Comparison of ENCODE assay signal across 13 cellular contexts in genomic region chr10:4190876-4191275, GRCh38.
DNase-seq lines count a peak whose midpoint lies in the region; TF ChIP-seq lines count a peak whose summit lies in the region.
"Had no signal": no experiment of that assay in that cellular context is flagged by ENCODE, and none has a peak within 500 bp of the region (broad histone marks: within the 10 kb centered on the region; RNA-seq: fewer than 3 reads in every experiment).

No MANE protein-coding gene starts in this region.

- no peak overlapping the region for H2BK120ac ChIP-seq in trophoblast cell (ENCODE audit: insufficient read depth, low read length, poor library complexity)

- H3K9ac ChIP-seq in mammary epithelial cell (ENCODE audit: insufficient read depth, low read length) (no peak overlapping the region), trophoblast cell (ENCODE audit: low read length) (no peak overlapping the region)
- H3K9ac ChIP-seq: BLaER1 had no signal

- peaks cover 7% of the 10 kb centered on the region for H3K9me3 Mint-ChIP-seq in MCF 10A (ENCODE audit: unreplicated experiment)
- no peaks in the 10 kb centered on the region for H3K9me3 Mint-ChIP-seq in activated T-helper 2 cell treated with anti-CD3 and anti-CD28 coated beads, Interferon-gamma antibody, Interleukin-2, Interleukin-4, amounts not matched to agents 10 μg/mL and 5 μg/mL and 100 μg/mL, durations not matched to agents 14 hours and 24 hours and 36 hours
- H3K9me3 Mint-ChIP-seq: CD8-positive, alpha-beta memory T cell had no signal

- no peak overlapping the region for H3K27ac Mint-ChIP-seq in MCF 10A (ENCODE audit: low read depth, unreplicated experiment)
- no peak overlapping the region for H3K27ac Mint-ChIP-seq in activated T-helper 2 cell treated with anti-CD3 and anti-CD28 coated beads, Interferon-gamma antibody, Interleukin-2, Interleukin-4, amounts not matched to agents 10 μg/mL and 5 μg/mL and 100 μg/mL, durations not matched to agents 14 hours and 24 hours and 36 hours
- H3K27ac Mint-ChIP-seq: CD8-positive, alpha-beta memory T cell had no signal

- in situ Hi-C loops in mammary epithelial cell (cut with MboI; ENCODE audit: low sequenced_read_pairs in 2 of 2): no loop called here

- 38% methylated on average over 4 of the region's 4 CpGs for WGBS in mammary epithelial cell (ENCODE audit: low coverage, missing lambda C conversion rate)
- WGBS in trophoblast cell (ENCODE audit: extremely low coverage, insufficient coverage, insufficient read length): no CpG with 5 or more reads among the region's 4 CpGs

- H3K27ac ChIP-seq in mammary epithelial cell (ENCODE audit: insufficient read depth, low read depth, low read length) (no peak overlapping the region), epithelial cell of prostate (peak overlapping the region; percentile 92), trophoblast cell (ENCODE audit: low read depth, low read length) (no peak overlapping the region)
- H3K27ac ChIP-seq: 22Rv1, BLaER1 had no signal

- H3K4me3 Mint-ChIP-seq in MCF 10A (ENCODE audit: unreplicated experiment): no peak overlapping the region
- no peak overlapping the region for H3K4me3 Mint-ChIP-seq in activated T-helper 2 cell treated with anti-CD3 and anti-CD28 coated beads, Interferon-gamma antibody, Interleukin-2, Interleukin-4, amounts not matched to agents 10 μg/mL and 5 μg/mL and 100 μg/mL, durations not matched to agents 14 hours and 24 hours and 36 hours (ENCODE audit: low read depth)
- H3K4me3 Mint-ChIP-seq: CD8-positive, alpha-beta memory T cell had no signal

- H4K8ac ChIP-seq in trophoblast cell (ENCODE audit: low read depth, low read length): no peak overlapping the region

- H2BK12ac ChIP-seq in trophoblast cell (ENCODE audit: low read length): peak overlapping the region; percentile 61

- no peak overlapping the region for H2AFZ ChIP-seq in mammary epithelial cell (ENCODE audit: low read depth, low read length)
- no peak overlapping the region for H2AFZ ChIP-seq in trophoblast cell (ENCODE audit: insufficient read depth, low read length, poor library complexity)

- no peak overlapping the region for H3K14ac ChIP-seq in trophoblast cell (ENCODE audit: low read length)

- H3K79me2 ChIP-seq in mammary epithelial cell (ENCODE audit: insufficient read depth, low read length): no peaks in the 10 kb centered on the region
- no peaks in the 10 kb centered on the region for H3K79me2 ChIP-seq in trophoblast cell (ENCODE audit: control insufficient read depth, insufficient read depth, low read length, poor library complexity)

- POLR2A ChIA-PET in MCF 10A (lab: Yijun Ruan, JAX): interaction anchor here (0.5 to 0.7 kb wide), 2 partner anchors 79 to 93 kb away, joined by 3 read pairs; no protein-coding TSS in a partner anchor

- peaks cover 13% of the 10 kb centered on the region for H3K4me1 Mint-ChIP-seq in MCF 10A (ENCODE audit: insufficient read depth, unreplicated experiment)
- peaks cover 2% of the 10 kb centered on the region for H3K4me1 Mint-ChIP-seq in activated T-helper 2 cell treated with anti-CD3 and anti-CD28 coated beads, Interferon-gamma antibody, Interleukin-2, Interleukin-4, amounts not matched to agents 10 μg/mL and 5 μg/mL and 100 μg/mL, durations not matched to agents 14 hours and 24 hours and 36 hours (ENCODE audit: low read depth)
- H3K4me1 Mint-ChIP-seq: CD8-positive, alpha-beta memory T cell had no signal

- no peak overlapping the region for H4K91ac ChIP-seq in trophoblast cell (ENCODE audit: low read depth, low read length)

- H4K12ac ChIP-seq in trophoblast cell (ENCODE audit: low read depth, low read length): no peak overlapping the region

- CTCF ChIA-PET in mammary epithelial cell (lab: Charles Lee; ENCODE audit: low non-redundant PET): no interaction called here
- CTCF ChIA-PET in MCF 10A (lab: Yijun Ruan, JAX): no interaction called here

- TF ChIP-seq CTCF in mammary epithelial cell (conservative IDR thresholded peaks at IDR 0.05 in 1 of 2, IDR thresholded peaks at IDR 0.05 in 1 of 2; ENCODE audit: extremely low read depth in 1 of 2, insufficient read depth in 1 of 2, low read depth in 1 of 2, low read length in 2 of 2) (no peak), MCF 10A (IDR thresholded peaks at IDR 0.05; ENCODE audit: unreplicated experiment) (no peak), GM10266 (IDR thresholded peaks at IDR 0.05; ENCODE audit: control insufficient read depth, insufficient read depth, low read depth, missing control alignments) (no peak)

- H2BK5ac ChIP-seq in trophoblast cell (ENCODE audit: low read depth, low read length, poor library complexity): no peak overlapping the region

- H3K4me1 ChIP-seq in mammary epithelial cell (ENCODE audit: insufficient read depth, low read length) (peaks cover 8% of the 10 kb centered on the region), trophoblast cell (ENCODE audit: control insufficient read depth in 1 of 2, insufficient read depth in 2 of 2, low read length in 2 of 2) (peaks cover 3 to 5% of the 10 kb centered on the region in 2 experiments)
- H3K4me1 ChIP-seq: Caco-2 had no signal

- H4K20me1 ChIP-seq in mammary epithelial cell (ENCODE audit: insufficient read depth, low read length): no peaks in the 10 kb centered on the region
- H4K20me1 ChIP-seq: BLaER1 had no signal

- H3K4me2 ChIP-seq in mammary epithelial cell (ENCODE audit: insufficient read depth, low read depth, low read length): no peak overlapping the region
- no peak overlapping the region for H3K4me2 ChIP-seq in trophoblast cell (ENCODE audit: low read length)

- no peaks in the 10 kb centered on the region for H3K27me3 Mint-ChIP-seq in MCF 10A (ENCODE audit: insufficient read depth, unreplicated experiment)
- H3K27me3 Mint-ChIP-seq in activated T-helper 2 cell treated with anti-CD3 and anti-CD28 coated beads, Interferon-gamma antibody, Interleukin-2, Interleukin-4, amounts not matched to agents 10 μg/mL and 5 μg/mL and 100 μg/mL, durations not matched to agents 14 hours and 24 hours and 36 hours (ENCODE audit: low read depth): peaks cover 2% of the 10 kb centered on the region

- peaks cover 13% of the 10 kb centered on the region for H3K79me1 ChIP-seq in trophoblast cell (ENCODE audit: low read length)

- H3K23ac ChIP-seq in trophoblast cell (ENCODE audit: low read length): no peak overlapping the region

- H3K9me3 ChIP-seq in mammary epithelial cell (replicated peaks; ENCODE audit: insufficient read depth, low read length): no peaks in the 10 kb centered on the region
- no peaks in the 10 kb centered on the region for H3K9me3 ChIP-seq in trophoblast cell (ENCODE audit: insufficient read depth, low read depth, low read length)
- H3K9me3 ChIP-seq: Caco-2 had no signal

- intact Hi-C loops in mammary epithelial cell (cut with micrococcal nuclease) (loop anchor here (5.0 kb wide), 1 partner anchor 409 kb away; no protein-coding TSS in a partner anchor), MCF 10A (cut with micrococcal nuclease) (no loop called here)
- intact Hi-C loops in activated T-helper 2 cell treated with anti-CD3 and anti-CD28 coated beads, Interferon-gamma antibody, Interleukin-2, Interleukin-4, amounts not matched to agents 10 μg/mL and 5 μg/mL and 100 μg/mL, durations not matched to agents 14 hours and 24 hours and 36 hours (cut with micrococcal nuclease): no loop called here

- no peak overlapping the region for H3K4me3 ChIP-seq in mammary epithelial cell (replicated peaks in 1 of 3; ENCODE audit: insufficient read depth in 1 of 3, low read depth in 2 of 3, low read length in 3 of 3)
- H3K4me3 ChIP-seq in trophoblast cell (ENCODE audit: low read depth, low read length): no peak overlapping the region
- H3K4me3 ChIP-seq: BLaER1 had no signal

- no peaks in the 10 kb centered on the region for H3K27me3 ChIP-seq in mammary epithelial cell (ENCODE audit: insufficient read depth, low read length)
- no peaks in the 10 kb centered on the region for H3K27me3 ChIP-seq in trophoblast cell (ENCODE audit: insufficient read depth, low read length)
- H3K27me3 ChIP-seq: BLaER1 had no signal

- H2AK5ac ChIP-seq in trophoblast cell (ENCODE audit: low read length): no peak overlapping the region

- H3K36me3 Mint-ChIP-seq in MCF 10A (ENCODE audit: insufficient read depth, unreplicated experiment): peaks cover 6% of the 10 kb centered on the region
- H3K36me3 Mint-ChIP-seq in activated T-helper 2 cell treated with anti-CD3 and anti-CD28 coated beads, Interferon-gamma antibody, Interleukin-2, Interleukin-4, amounts not matched to agents 10 μg/mL and 5 μg/mL and 100 μg/mL, durations not matched to agents 14 hours and 24 hours and 36 hours (ENCODE audit: low read depth): no peaks in the 10 kb centered on the region

- DNase-seq in mammary epithelial cell (no peak), MCF 10A (ENCODE audit: unreplicated experiment) (no peak), epithelial cell of prostate (ENCODE audit: low read depth, low spot score) (no peak), trophoblast cell (no peak), midbrain (lab: John Stamatoyannopoulos, UW) (no peak), GM10266 (ENCODE audit: extremely low spot score) (no peak)
- DNase-seq in activated T-helper 2 cell treated with anti-CD3 and anti-CD28 coated beads, Interferon-gamma antibody, Interleukin-2, Interleukin-4, amounts not matched to agents 10 μg/mL and 5 μg/mL and 100 μg/mL, durations not matched to agents 14 hours and 24 hours and 36 hours (ENCODE audit: low spot score): no peak
- DNase-seq: Caco-2; CD8-positive, alpha-beta memory T cell; DND-41; GDM1 had no signal

- H3K4ac ChIP-seq in trophoblast cell (ENCODE audit: low read depth, low read length): no peak overlapping the region

- BruUV-seq in mammary epithelial cell (replicated peaks; lab: Mats Ljungman, UMichigan): TSS peak; percentile 19
- no TSS peak for BruUV-seq in MCF 10A (replicated peaks; lab: Mats Ljungman, UMichigan)

- H3K18ac ChIP-seq in trophoblast cell (ENCODE audit: low read length): no peak overlapping the region

- dilution Hi-C loops in mammary epithelial cell (cut with HindIII; ENCODE audit: low sequenced_read_pairs): no loop called here

- H3K36me3 ChIP-seq in mammary epithelial cell (ENCODE audit: insufficient read depth, low read length) (no peaks in the 10 kb centered on the region), trophoblast cell (ENCODE audit: control insufficient read depth in 1 of 2, insufficient read depth in 2 of 2, low read length in 2 of 2) (no peaks in the 10 kb centered on the region)
- H3K36me3 ChIP-seq: BLaER1 had no signal
